Comparison of ENCODE assay signal across 1 cellular context in genomic region chr16:70438325-70438982, GRCh38.
TF ChIP-seq lines count a peak whose summit lies in the region.

No MANE protein-coding gene starts in this region.

TF ChIP-seq in GM23338, 12 proteins besides CTCF, POLR2A, EP300 and RAD21:
- no peak for TF ChIP-seq ZNF462 (CRISPR knock-in tag; IDR thresholded peaks at IDR 0.05)
- TF ChIP-seq JUNB (IDR thresholded peaks at IDR 0.05; ENCODE audit: unreplicated experiment) = no peak
- TF ChIP-seq EZH2 (IDR thresholded peaks at IDR 0.05; ENCODE audit: low read depth, unreplicated experiment) = no peak
- TF ChIP-seq REST (IDR thresholded peaks at IDR 0.05; ENCODE audit: unreplicated experiment) = no peak
- TF ChIP-seq POLR2AphosphoS5 (IDR thresholded peaks at IDR 0.05; ENCODE audit: low read depth) = no peak
- no peak for TF ChIP-seq STAT1 (IDR thresholded peaks at IDR 0.05; ENCODE audit: unreplicated experiment)
- no peak for TF ChIP-seq ZNF331 (CRISPR knock-in tag; IDR thresholded peaks at IDR 0.05; ENCODE audit: low read depth)
- TF ChIP-seq ETS1 (IDR thresholded peaks at IDR 0.05) = no peak
- TF ChIP-seq ZNF114 (CRISPR knock-in tag; IDR thresholded peaks at IDR 0.05) = no peak
- TF ChIP-seq NANOG (IDR thresholded peaks at IDR 0.05; ENCODE audit: borderline replicate concordance) = no peak
- TF ChIP-seq CREB1 (CRISPR knock-in tag; IDR thresholded peaks at IDR 0.05; ENCODE audit: low read depth) = no peak
- no peak for TF ChIP-seq EZH2phosphoT487 (IDR thresholded peaks at IDR 0.05; ENCODE audit: unreplicated experiment)
